Comparison of ENCODE assay signal across 24 cellular contexts in the genomic region with DNA sequence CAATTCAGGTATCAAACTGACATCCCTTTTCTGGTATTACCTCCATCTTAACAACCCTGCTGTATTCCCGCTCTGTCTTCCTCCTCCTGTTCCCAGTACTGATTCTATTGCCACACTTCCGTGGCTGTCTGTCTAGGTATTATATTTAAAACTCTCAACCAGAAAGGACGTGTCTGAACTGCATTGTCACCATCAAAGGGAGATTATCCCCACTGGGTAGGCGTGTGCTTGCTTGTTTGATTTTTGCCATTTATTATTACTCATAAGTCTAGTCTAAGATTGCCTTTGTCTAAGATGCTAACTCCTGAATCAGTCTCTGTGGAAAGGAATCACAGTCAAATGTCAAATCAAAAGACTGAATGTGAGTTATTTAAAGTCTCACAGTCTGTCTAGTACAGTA.
"Had no signal": no experiment of that assay in that cellular context is flagged by ENCODE, and none has a peak within 500 bp of the region (broad histone marks: within the 10 kb centered on the region; RNA-seq: fewer than 3 reads in every experiment).

No MANE protein-coding gene starts in this region.

- H3K4me1 Mint-ChIP-seq: nephron had no signal

- ATAC-seq: activated CD8-positive, alpha-beta T cell treated with anti-CD3 and anti-CD28 coated beads, Interleukin-2, amount 10 ng/mL, durations not matched to agents 7 days and 5 days; activated naive CD4-positive, alpha-beta T cell treated with anti-CD3 and anti-CD28 coated beads, Interleukin-2, amount 50 U/mL, for 72 hours; heart left ventricle; left colon; right cardiac atrium had no signal

- H3K4me1 ChIP-seq: parathyroid adenoma, tibial artery had no signal

- H2AFZ ChIP-seq: parathyroid adenoma had no signal

- H3K79me2 ChIP-seq: parathyroid adenoma had no signal

- H3K27me3 ChIP-seq: esophagus squamous epithelium, heart left ventricle, tibial artery had no signal

- H3K27ac Mint-ChIP-seq: activated CD8-positive, alpha-beta T cell treated with anti-CD3 and anti-CD28 coated beads, Interleukin-2, amount 10 ng/mL, durations not matched to agents 7 days and 5 days; activated naive CD4-positive, alpha-beta T cell treated with anti-CD3 and anti-CD28 coated beads, Interleukin-2, amount 50 U/mL, for 72 hours; activated T-helper 1 cell treated with anti-CD3 and anti-CD28 coated beads, Interleukin-12 subunit alpha, Interleukin-12 subunit beta, Interleukin-2, Interleukin-4 antibody, amounts not matched to agents 30 ng/mL and 10 ng/mL and 1 ng/mL, durations not matched to agents 14 hours and 24 hours and 36 hours; brain; nephron; stimulated activated naive CD8-positive, alpha-beta T cell treated with anti-CD3 and anti-CD28 coated beads, Interleukin-15, Interleukin-2, amounts not matched to agents 100 ng/mL and 50 ng/mL, for 24 hours; T-helper 2 cell treated with Interferon-gamma antibody and Interleukin-4, amounts not matched to agents 5 μg/mL and 100 μg/mL, for 36 hours had no signal

- H3K36me3 Mint-ChIP-seq: activated naive CD4-positive, alpha-beta T cell treated with anti-CD3 and anti-CD28 coated beads, Interleukin-2, amount 50 U/mL, for 72 hours; brain had no signal

- H3K9me3 ChIP-seq: esophagus squamous epithelium, heart left ventricle, tibial artery had no signal

- DNase-seq: activated CD4-positive, alpha-beta T cell treated with anti-CD3 and anti-CD28 coated beads for 1 hour; activated CD4-positive, alpha-beta T cell treated with anti-CD3 and anti-CD28 coated beads, Interleukin-2, amount 50 U/mL, for 1 hour; activated CD8-positive, alpha-beta T cell treated with anti-CD3 and anti-CD28 coated beads, Interleukin-2, amount 10 ng/mL, durations not matched to agents 7 days and 5 days; aorta; central memory CD4-positive, alpha-beta T cell; dermis blood vessel endothelial cell; effector memory CD4-positive, alpha-beta T cell; esophagus squamous epithelium; heart left ventricle; islet precursor cell; left colon; mesenchymal stem cell; right cardiac atrium; stimulated activated CD4-positive, alpha-beta T cell treated with anti-CD3 and anti-CD28 coated beads, Interleukin-12 subunit alpha, Interleukin-12 subunit beta, amount 100 ng/mL, for 4 hours; stimulated activated CD4-positive, alpha-beta T cell treated with anti-CD3 and anti-CD28 coated beads, Interleukin-4, amount 100 ng/mL, for 4 hours; tibial artery; WERI-Rb-1 had no signal

- H3K4me3 Mint-ChIP-seq: activated CD8-positive, alpha-beta T cell treated with anti-CD3 and anti-CD28 coated beads, Interleukin-2, amount 10 ng/mL, durations not matched to agents 7 days and 5 days; activated T-helper 1 cell treated with anti-CD3 and anti-CD28 coated beads, Interleukin-12 subunit alpha, Interleukin-12 subunit beta, Interleukin-2, Interleukin-4 antibody, amounts not matched to agents 30 ng/mL and 10 ng/mL and 1 ng/mL, durations not matched to agents 14 hours and 24 hours and 36 hours; brain; nephron; stimulated activated naive CD8-positive, alpha-beta T cell treated with anti-CD3 and anti-CD28 coated beads, Interleukin-15, Interleukin-2, amounts not matched to agents 100 ng/mL and 50 ng/mL, for 24 hours; T-helper 2 cell treated with Interferon-gamma antibody and Interleukin-4, amounts not matched to agents 5 μg/mL and 100 μg/mL, for 36 hours had no signal

- H3K9me3 Mint-ChIP-seq: activated naive CD4-positive, alpha-beta T cell treated with anti-CD3 and anti-CD28 coated beads, Interleukin-2, amount 50 U/mL, for 72 hours; activated T-helper 1 cell treated with anti-CD3 and anti-CD28 coated beads, Interleukin-12 subunit alpha, Interleukin-12 subunit beta, Interleukin-2, Interleukin-4 antibody, amounts not matched to agents 30 ng/mL and 10 ng/mL and 1 ng/mL, durations not matched to agents 14 hours and 24 hours and 36 hours; brain; nephron; T-helper 2 cell treated with Interferon-gamma antibody and Interleukin-4, amounts not matched to agents 5 μg/mL and 100 μg/mL, for 36 hours had no signal

- H3K9ac ChIP-seq: parathyroid adenoma had no signal

- H3K27me3 Mint-ChIP-seq: stimulated activated naive CD8-positive, alpha-beta T cell treated with anti-CD3 and anti-CD28 coated beads, Interleukin-15, Interleukin-2, amounts not matched to agents 100 ng/mL and 50 ng/mL, for 24 hours had no signal

- H3K36me3 ChIP-seq: esophagus squamous epithelium, heart left ventricle, tibial artery, WERI-Rb-1 had no signal

- H3K27ac ChIP-seq: esophagus squamous epithelium, heart left ventricle, parathyroid adenoma, tibial artery, WERI-Rb-1 had no signal

- H3K4me3 ChIP-seq: esophagus squamous epithelium, heart left ventricle, tibial artery had no signal
